ENCODE assay signal across 17 cellular contexts in the genomic region with DNA sequence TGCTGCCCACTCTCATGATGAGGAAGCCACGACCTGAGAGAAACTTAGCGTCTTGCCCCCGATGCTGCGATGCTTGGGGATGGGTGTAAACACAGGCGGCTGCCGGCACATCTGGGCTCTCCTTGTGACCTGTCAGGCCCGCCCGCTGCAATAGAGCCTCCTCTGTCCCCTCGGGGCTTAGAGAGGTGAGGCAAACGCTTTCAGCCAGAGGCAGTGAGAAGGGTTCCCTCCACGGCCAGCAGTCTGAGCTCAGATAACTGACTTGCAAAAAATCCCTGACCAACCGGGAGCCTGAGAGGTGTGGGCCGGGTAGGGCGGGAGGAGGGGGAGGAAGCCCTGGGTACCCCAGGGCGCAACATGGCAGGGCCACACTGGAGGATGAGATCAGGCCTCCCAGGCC.
"Had no signal": no experiment of that assay in that cellular context is flagged by ENCODE, and none has a peak within 500 bp of the region (broad histone marks: within the 10 kb centered on the region; RNA-seq: fewer than 3 reads in every experiment).

No MANE protein-coding gene starts in this region.

- ATAC-seq: gastrocnemius medialis; left lobe of liver; mucosa of descending colon; naive thymus-derived CD8-positive, alpha-beta T cell; stimulated activated naive CD8-positive, alpha-beta T cell treated with anti-CD3 and anti-CD28 coated beads, Interleukin-15, Interleukin-2, amounts not matched to agents 100 U/mL and 50 U/mL, for 24 hours had no signal

- H3K27me3 ChIP-seq: thyroid gland had no signal

- H3K36me3 Mint-ChIP-seq: type B pancreatic cell had no signal

- H3K27ac ChIP-seq: epithelial cell of prostate, esophagus muscularis mucosa, gastrocnemius medialis, heart right ventricle, neutrophil, suprapubic skin, thyroid gland had no signal

- H3K4me3 ChIP-seq: esophagus muscularis mucosa, gastrocnemius medialis, heart right ventricle, mucosa of descending colon, smooth muscle cell, suprapubic skin, thyroid gland had no signal

- H3K4me3 Mint-ChIP-seq: memory B cell; naive thymus-derived CD8-positive, alpha-beta T cell; type B pancreatic cell had no signal

- H3K9me3 ChIP-seq: gastrocnemius medialis, mucosa of descending colon, neutrophil, suprapubic skin, thyroid gland had no signal

- DNase-seq: effector memory CD4-positive, alpha-beta T cell; gastrocnemius medialis; heart right ventricle; hypothalamus; mucosa of descending colon; stimulated activated CD4-positive, alpha-beta T cell treated with anti-CD3 and anti-CD28 coated beads, Interleukin-2, amount 100 ng/mL, for 48 hours; stimulated activated naive CD8-positive, alpha-beta T cell treated with anti-CD3 and anti-CD28 coated beads, Interleukin-15, Interleukin-2, amounts not matched to agents 100 U/mL and 50 U/mL, for 24 hours; thyroid gland had no signal

- H3K27ac Mint-ChIP-seq: memory B cell, type B pancreatic cell had no signal

- H3K4me1 ChIP-seq: esophagus muscularis mucosa, gastrocnemius medialis, suprapubic skin had no signal

- H3K4me2 ChIP-seq: smooth muscle cell had no signal

- H3K36me3 ChIP-seq: esophagus muscularis mucosa, gastrocnemius medialis, heart right ventricle, neutrophil, suprapubic skin, thyroid gland had no signal
